In genomic region chr19:39434123-39435076, GRCh38 we compare ENCODE assay signal across 9 cellular contexts. TPM values are rescaled to one million over a fixed set of nuclear protein-coding genes. Genes with fewer than 3 reads are reported as not detected.
DNase-seq lines count a peak whose midpoint lies in the region; ATAC-seq, FAIRE-seq and TF ChIP-seq lines count a peak whose summit lies in the region.
"Had no signal": no experiment of that assay in that cellular context is flagged by ENCODE, and none has a peak within 500 bp of the region (broad histone marks: within the 10 kb centered on the region; RNA-seq: fewer than 3 reads in every experiment).

No MANE protein-coding gene starts in this region.

- DNase-seq in heart left ventricle (peak in 1 of 5 donors; percentile 55), left ventricle myocardium superior (no peak), GM12878 (ENCODE audit: low read depth, low spot score) (no peak), lower lobe of right lung (no peak), uterus (no peak), NOMO-1 treated with DMSO at 0.1 percent for 48 hours (lab: John Stamatoyannopoulos, UW; ENCODE audit: unreplicated experiment) (no peak), germinal center (ENCODE audit: low spot score) (no peak)

- FAIRE-seq in GM12878 (lab: Jason Lieb, UNC), result no peak
- FAIRE-seq: colon had no signal

- peak overlapping the region; percentile 81 for H3K4me2 ChIP-seq in GM12878 (ENCODE audit: control insufficient read depth, insufficient read depth)

- no peaks in the 10 kb centered on the region; the same call in 1 of the 2 replicates for H4K20me1 ChIP-seq in GM12878 (ENCODE audit: control insufficient read depth, insufficient read depth)

- SMC1A ChIA-PET in GM12878 (lab: Charles Lee; ENCODE audit: uncharacterized antibody, unreplicated experiment), result interaction anchor here (0.6 to 1.7 kb wide), 10 partner anchors 7 to 1028 kb away, joined by 3 to 9 read pairs (median 4); partner anchors contain the start of genes DYRK1B, EID2B, MED29 and PAF1

- peaks cover 5 to 33% (median 30%) of the 10 kb centered on the region in 9 donors for H3K36me3 ChIP-seq in heart left ventricle
- H3K36me3 ChIP-seq in GM12878 (ENCODE audit: control insufficient read depth in 2 of 2, insufficient read depth in 2 of 2, low read length in 1 of 2), result peaks cover 10 to 15% of the 10 kb centered on the region in 2 experiments
- H3K36me3 ChIP-seq in lower lobe of right lung, result peaks cover 34% of the 10 kb centered on the region
- H3K36me3 ChIP-seq in uterus, result no peaks in the 10 kb centered on the region

- no peak for TF ChIP-seq EP300 in GM12878 (IDR thresholded peaks at IDR 0.05; ENCODE audit: borderline replicate concordance in 1 of 2, control insufficient read depth in 1 of 2, low read depth in 2 of 2, low read length in 2 of 2)

- no peak overlapping the region for H2AFZ ChIP-seq in GM12878 (ENCODE audit: control insufficient read depth, low read depth, low read length)

- CTCF ChIA-PET in GM12878 (lab: Yijun Ruan, JAX), result interaction anchor here (0.6 to 1.7 kb wide), 11 partner anchors 20 to 505 kb away, joined by 3 to 15 read pairs (median 3); partner anchors contain the start of genes EID2B and PLEKHG2

- intact Hi-C loops in heart left ventricle (cut with DNase I), result loop anchor here in 4 of 10 donors (1.0 to 5.0 kb wide), 4 partner anchors 20 to 48 kb away; partner anchors contain the start of genes PLEKHG2 (in 2 of the 4) and TIMM50 (in 1 of the 4)
- intact Hi-C loops in left ventricle myocardium superior (cut with micrococcal nuclease), result no loop called here
- intact Hi-C loops in GM12878 (cut with micrococcal nuclease; ENCODE audit: unreplicated experiment), result no loop called here
- intact Hi-C loops in lower lobe of right lung (cut with DNase I), result no loop called here
- intact Hi-C loops in uterus (cut with DNase I; ENCODE audit: low total_unique reads), result no loop called here

- POLR2A ChIA-PET in GM12878 (lab: Charles Lee), result interaction anchor here (0.7 to 1.8 kb wide), 6 partner anchors 12 to 36 kb away, joined by 3 to 40 read pairs (median 8); partner anchors contain the start of gene SUPT5H

- in situ Hi-C loops in GM12878 (cut with MboI), result no loop called here

- ATAC-seq in heart left ventricle (no peak), left ventricle myocardium superior (no peak), GM12878 (no peak), lower lobe of right lung (no peak), GM21723 (IDR thresholded peaks at IDR 0.05; ENCODE audit: unreplicated experiment) (no peak)

- no peaks in the 10 kb centered on the region for H3K9me3 ChIP-seq in heart left ventricle
- H3K9me3 ChIP-seq in GM12878 (replicated peaks; ENCODE audit: control insufficient read depth, insufficient read depth, low read length), result no peaks in the 10 kb centered on the region
- H3K9me3 ChIP-seq in lower lobe of right lung, result no peaks in the 10 kb centered on the region
- no peaks in the 10 kb centered on the region for H3K9me3 ChIP-seq in uterus

- no peak for TF ChIP-seq CTCF in heart left ventricle (IDR thresholded peaks at IDR 0.05)
- no peak for TF ChIP-seq CTCF in GM12878 (IDR thresholded peaks at IDR 0.05 in 2 of 3, conservative IDR thresholded peaks at IDR 0.05 in 1 of 3; ENCODE audit: control insufficient read depth in 2 of 3, extremely low read depth in 1 of 3, insufficient read depth in 1 of 3, low read depth in 3 of 3, low read length in 3 of 3)
- no peak for TF ChIP-seq CTCF in lower lobe of right lung (IDR thresholded peaks at IDR 0.05)
- TF ChIP-seq CTCF in uterus (IDR thresholded peaks at IDR 0.05), result no peak

- no TSS peak for BruUV-seq in GM12878 (replicated peaks; lab: Mats Ljungman, UMichigan)

- TF ChIP-seq POLR2A in heart left ventricle (IDR thresholded peaks at IDR 0.05) (no peak), GM12878 (IDR thresholded peaks at IDR 0.05; ENCODE audit: low read depth, low read length) (no peak; the same call in none of the 2 replicates), uterus (IDR thresholded peaks at IDR 0.05) (no peak)

- H3K79me2 ChIP-seq in GM12878 (ENCODE audit: control insufficient read depth, insufficient read depth, low read length), result peaks cover 36% of the 10 kb centered on the region

- no peak for TF ChIP-seq RAD21 in GM12878 (IDR thresholded peaks at IDR 0.05; ENCODE audit: insufficient read depth, low read depth, low read length)

- H3K4me1 ChIP-seq in heart left ventricle, result peaks cover 11 to 41% (median 24%) of the 10 kb centered on the region in 12 donors
- H3K4me1 ChIP-seq in GM12878 (ENCODE audit: control insufficient read depth, insufficient read depth, low read length), result peaks cover 36% of the 10 kb centered on the region
- peaks cover 41% of the 10 kb centered on the region for H3K4me1 ChIP-seq in lower lobe of right lung
- H3K4me1 ChIP-seq in uterus, result peaks cover 0 to 17% of the 10 kb centered on the region in 2 donors

- 46 to 56% (median 53%) methylated on average over 10 of the region's 10 CpGs for WGBS in heart left ventricle, 4 donors
- WGBS in GM12878 (ENCODE audit: insufficient coverage, insufficient replicate concordance, low lambda C conversion rate, missing lambda C conversion rate), result 12% methylated on average over 10 of the region's 10 CpGs

- peak overlapping the region; percentile 97 for H3K9ac ChIP-seq in GM12878 (ENCODE audit: control insufficient read depth, insufficient read depth, low read length)

- peak overlapping the region; percentile 60 to 99 (median 90) for H3K4me3 ChIP-seq in heart left ventricle
- H3K4me3 ChIP-seq in GM12878, result peak overlapping the region; percentile 97
- peak overlapping the region; percentile 98 for H3K4me3 ChIP-seq in lower lobe of right lung
- peak overlapping the region; percentile 91 to 93 for H3K4me3 ChIP-seq in uterus

- peaks cover 0 to 5% (median 0%) of the 10 kb centered on the region in 9 donors for H3K27me3 ChIP-seq in heart left ventricle
- no peaks in the 10 kb centered on the region for H3K27me3 ChIP-seq in GM12878 (replicated peaks in 1 of 2; ENCODE audit: control insufficient read depth in 2 of 2, insufficient read depth in 2 of 2, low read length in 1 of 2)
- H3K27me3 ChIP-seq in lower lobe of right lung (ENCODE audit: low read depth), result peaks cover 4% of the 10 kb centered on the region
- no peaks in the 10 kb centered on the region for H3K27me3 ChIP-seq in uterus

- RAD21 ChIA-PET in GM12878 (lab: Charles Lee; ENCODE audit: unreplicated experiment), result interaction anchor here (1.2 to 1.6 kb wide), 4 partner anchors 7 to 43 kb away, joined by 3 to 12 read pairs (median 7); partner anchors contain the start of genes MED29, PAF1, PLEKHG2 and SUPT5H

- H3K27ac ChIP-seq in heart left ventricle, result peak overlapping the region in 6 of 12 donors; percentile 86 to 93 (median 92)
- peak overlapping the region; percentile 91 for H3K27ac ChIP-seq in GM12878 (ENCODE audit: control insufficient read depth, insufficient read depth)
- H3K27ac ChIP-seq in lower lobe of right lung, result peak overlapping the region; percentile 93
- H3K27ac ChIP-seq in uterus, result peak overlapping the region; percentile 86 to 88

RNA-seq across cellular contexts. Expression of gene RPS16, which starts 1.3 kb away (rescaled TPM):
- total RNA-seq in heart left ventricle (1,000 to 10,000 TPM in 7 of 9 donors, 100 to 1,000 TPM in 2; 617 to 1,566 (median 1,374) TPM), left ventricle myocardium superior (1,154 TPM), GM12878 (2014; rRNA removed) (1,897 and 2,276 TPM in 2 replicates), GM12878 (2014; rRNA removed; fragmentation: Illumina TruSeq; extraction: Trizol) (144 and 148 TPM in 2 replicates), GM12878 (2021) (3,603 and 3,713 TPM in 2 replicates), lower lobe of right lung (1,586 TPM), uterus (1,000 to 10,000 TPM in 3 of 4 donors, 10 to 100 TPM in 1; 50.5 to 6,434 (median 2,757) TPM)
- polyA plus RNA-seq in heart left ventricle (1,000 to 10,000 TPM; 1,266 to 2,656 TPM), GM12878 (2011; rRNA removed) (1,202 and 1,881 TPM in 2 replicates), GM12878 (2014; fragmentation: Illumina TruSeq; extraction: Trizol) (1,250 and 2,410 TPM in 2 replicates), GM12878 (2014; fragmentation: Nextera tagmentation; extraction: Ambion mirVana) (1,000 to 10,000 TPM; 3,810 to 4,177 TPM), GM12878 (2014; rRNA removed) (4,404 and 4,810 TPM in 2 replicates), GM12878 (2016; fragmentation: Nextera tagmentation; extraction: Ambion mirVana) (1,000 to 10,000 TPM; 1,821 to 1,829 TPM)
- 10.8 and 16.1 TPM in 2 replicates for total RNA-seq in GM12878 (2013; cell fraction: nucleolus; rRNA removed)
- polyA plus RNA-seq in GM12878 (2011; ENCODE audit: low read depth), result 5,627 TPM
- polyA plus RNA-seq in GM12878 (2011; cell fraction: cytosol; rRNA removed), result 7,530 and 7,949 TPM in 2 replicates
- polyA plus RNA-seq in GM12878 (2011; cell fraction: nucleus; rRNA removed), result 2,024 and 2,282 TPM in 2 replicates
- 5,175 and 6,218 TPM in 2 replicates for polyA plus RNA-seq in GM12878 (2012)
- polyA minus RNA-seq in GM12878 (2011; rRNA and poly(A)+ RNA removed), result 1,788 and 3,301 TPM in 2 replicates
- 1,375 and 1,377 TPM in 2 replicates for polyA minus RNA-seq in GM12878 (2011; cell fraction: cytosol; rRNA and poly(A)+ RNA removed)
- polyA minus RNA-seq in GM12878 (2011; cell fraction: nucleus; rRNA and poly(A)+ RNA removed), result 333 and 402 TPM in 2 replicates

RNA-seq across cellular contexts. Expression of gene SUPT5H, which starts 11.0 kb away (rescaled TPM):
- 100 to 1,000 TPM in 1 of 9 donors, 10 to 100 TPM in 8; 64.2 to 113 (median 81.7) TPM for total RNA-seq in heart left ventricle
- 100 to 1,000 TPM in 1 of 2 donors, 10 to 100 TPM in 1; 63.8 to 112 TPM for polyA plus RNA-seq in heart left ventricle
- total RNA-seq in left ventricle myocardium superior, result 85.8 TPM
- total RNA-seq in GM12878 (2013; cell fraction: nucleolus; rRNA removed), result 120 and 136 TPM in 2 replicates
- total RNA-seq in GM12878 (2014; rRNA removed), result 87.8 and 93.6 TPM in 2 replicates
- total RNA-seq in GM12878 (2014; rRNA removed; fragmentation: Illumina TruSeq; extraction: Trizol), result 48.9 and 51.5 TPM in 2 replicates
- 119 and 138 TPM in 2 replicates for total RNA-seq in GM12878 (2021)
- 145 TPM for polyA plus RNA-seq in GM12878 (2011; ENCODE audit: low read depth)
- 43.2 and 64.5 TPM in 2 replicates for polyA plus RNA-seq in GM12878 (2011; rRNA removed)
- polyA plus RNA-seq in GM12878 (2011; cell fraction: cytosol; rRNA removed), result 78.1 and 85.9 TPM in 2 replicates
- 277 and 358 TPM in 2 replicates for polyA plus RNA-seq in GM12878 (2011; cell fraction: nucleus; rRNA removed)
- polyA plus RNA-seq in GM12878 (2012), result 121 and 139 TPM in 2 replicates
- 58.7 and 88.1 TPM in 2 replicates for polyA plus RNA-seq in GM12878 (2014; fragmentation: Illumina TruSeq; extraction: Trizol)
- 10 to 100 TPM; 27.2 to 75.0 TPM for polyA plus RNA-seq in GM12878 (2014; fragmentation: Nextera tagmentation; extraction: Ambion mirVana)
- 79.1 and 87.0 TPM in 2 replicates for polyA plus RNA-seq in GM12878 (2014; rRNA removed)
- polyA plus RNA-seq in GM12878 (2016; fragmentation: Nextera tagmentation; extraction: Ambion mirVana), result 100 to 1,000 TPM; 188 to 194 TPM
- polyA minus RNA-seq in GM12878 (2011; rRNA and poly(A)+ RNA removed), result 63.9 and 89.8 TPM in 2 replicates
- polyA minus RNA-seq in GM12878 (2011; cell fraction: cytosol; rRNA and poly(A)+ RNA removed), result 38.8 and 43.0 TPM in 2 replicates
- 42.1 and 76.8 TPM in 2 replicates for polyA minus RNA-seq in GM12878 (2011; cell fraction: nucleus; rRNA and poly(A)+ RNA removed)
- 108 TPM for total RNA-seq in lower lobe of right lung
- 100 to 1,000 TPM in 1 of 4 donors, 10 to 100 TPM in 3; 11.8 to 119 (median 40.0) TPM for total RNA-seq in uterus

RNA-seq across cellular contexts. Expression of gene PLEKHG2, which starts 21.9 kb away (rescaled TPM):
- 10 to 100 TPM in 8 of 9 donors, 1 to 10 TPM in 1; 9.2 to 38.5 (median 14.6) TPM for total RNA-seq in heart left ventricle
- 10 to 100 TPM in 1 of 2 donors, 1 to 10 TPM in 1; 8.9 to 11.7 TPM for polyA plus RNA-seq in heart left ventricle
- 11.6 TPM for total RNA-seq in left ventricle myocardium superior
- total RNA-seq in GM12878 (2013; cell fraction: nucleolus; rRNA removed), result 49.8 and 54.8 TPM in 2 replicates
- total RNA-seq in GM12878 (2014; rRNA removed), result 13.4 and 18.1 TPM in 2 replicates
- total RNA-seq in GM12878 (2014; rRNA removed; fragmentation: Illumina TruSeq; extraction: Trizol), result 12.1 and 13.6 TPM in 2 replicates
- total RNA-seq in GM12878 (2021), result 56.6 and 62.5 TPM in 2 replicates
- 10.5 TPM for polyA plus RNA-seq in GM12878 (2011; ENCODE audit: low read depth)
- 6.3 and 10.4 TPM in 2 replicates for polyA plus RNA-seq in GM12878 (2011; rRNA removed)
- polyA plus RNA-seq in GM12878 (2011; cell fraction: cytosol; rRNA removed), result 8.8 and 23.4 TPM in 2 replicates
- 78.6 and 96.3 TPM in 2 replicates for polyA plus RNA-seq in GM12878 (2011; cell fraction: nucleus; rRNA removed)
- 29.4 and 34.1 TPM in 2 replicates for polyA plus RNA-seq in GM12878 (2012)
- polyA plus RNA-seq in GM12878 (2014; fragmentation: Illumina TruSeq; extraction: Trizol), result 17.1 and 114 TPM in 2 replicates
- 1 to 10 TPM; 3.0 to 7.2 TPM for polyA plus RNA-seq in GM12878 (2014; fragmentation: Nextera tagmentation; extraction: Ambion mirVana)
- polyA plus RNA-seq in GM12878 (2014; rRNA removed), result 25.2 and 31.8 TPM in 2 replicates
- polyA plus RNA-seq in GM12878 (2016; fragmentation: Nextera tagmentation; extraction: Ambion mirVana), result 10 to 100 TPM; 17.3 to 18.1 TPM
- polyA minus RNA-seq in GM12878 (2011; rRNA and poly(A)+ RNA removed), result 5.9 and 32.7 TPM in 2 replicates
- polyA minus RNA-seq in GM12878 (2011; cell fraction: cytosol; rRNA and poly(A)+ RNA removed), result 13.9 and 15.4 TPM in 2 replicates
- polyA minus RNA-seq in GM12878 (2011; cell fraction: nucleus; rRNA and poly(A)+ RNA removed), result 20.4 and 29.4 TPM in 2 replicates
- 24.7 TPM for total RNA-seq in lower lobe of right lung
- total RNA-seq in uterus, result 100 to 1,000 TPM in 1 of 4 donors, 10 to 100 TPM in 1, 1 to 10 TPM in 2; 5.1 to 120 (median 21.6) TPM

RNA-seq across cellular contexts. Expression of gene ZFP36, which starts 27.8 kb away (rescaled TPM):
- total RNA-seq in heart left ventricle (100 to 1,000 TPM in 2 of 9 donors, 10 to 100 TPM in 7; 16.1 to 145 (median 51.1) TPM), left ventricle myocardium superior (53.0 TPM), GM12878 (2014; rRNA removed) (10.1 and 11.9 TPM in 2 replicates), GM12878 (2014; rRNA removed; fragmentation: Illumina TruSeq; extraction: Trizol) (10.0 and 10.1 TPM in 2 replicates), GM12878 (2021) (50.1 and 55.0 TPM in 2 replicates), lower lobe of right lung (208 TPM), uterus (100 to 1,000 TPM in 2 of 4 donors, 10 to 100 TPM in 1, 1 to 10 TPM in 1; 5.0 to 276 (median 145) TPM)
- polyA plus RNA-seq in heart left ventricle (10 to 100 TPM; 45.8 to 65.1 TPM), GM12878 (2011; rRNA removed) (2.9 and 5.3 TPM in 2 replicates), GM12878 (2014; fragmentation: Illumina TruSeq; extraction: Trizol) (24.3 and 30.2 TPM in 2 replicates), GM12878 (2014; fragmentation: Nextera tagmentation; extraction: Ambion mirVana) (1 to 10 TPM; 5.3 to 7.8 TPM), GM12878 (2014; rRNA removed) (31.3 and 31.6 TPM in 2 replicates), GM12878 (2016; fragmentation: Nextera tagmentation; extraction: Ambion mirVana) (10 to 100 TPM; 39.7 to 43.7 TPM)
- 55.8 and 57.7 TPM in 2 replicates for total RNA-seq in GM12878 (2013; cell fraction: nucleolus; rRNA removed)
- polyA plus RNA-seq in GM12878 (2011; ENCODE audit: low read depth), result 10.7 TPM
- 8.8 and 14.3 TPM in 2 replicates for polyA plus RNA-seq in GM12878 (2011; cell fraction: cytosol; rRNA removed)
- polyA plus RNA-seq in GM12878 (2011; cell fraction: nucleus; rRNA removed), result 74.9 and 76.1 TPM in 2 replicates
- polyA plus RNA-seq in GM12878 (2012), result 39.8 and 73.1 TPM in 2 replicates
- 3.7 and 10.3 TPM in 2 replicates for polyA minus RNA-seq in GM12878 (2011; rRNA and poly(A)+ RNA removed)
- polyA minus RNA-seq in GM12878 (2011; cell fraction: cytosol; rRNA and poly(A)+ RNA removed), result 30.7 and 36.4 TPM in 2 replicates
- 64.4 and 90.9 TPM in 2 replicates for polyA minus RNA-seq in GM12878 (2011; cell fraction: nucleus; rRNA and poly(A)+ RNA removed)

RNA-seq across cellular contexts. Expression of gene MED29, which starts 43.2 kb away (rescaled TPM):
- 10 to 100 TPM; 26.3 to 53.0 (median 34.1) TPM for total RNA-seq in heart left ventricle
- polyA plus RNA-seq in heart left ventricle, result 10 to 100 TPM; 34.1 to 46.0 TPM
- total RNA-seq in left ventricle myocardium superior, result 22.2 TPM
- total RNA-seq in GM12878 (2013; cell fraction: nucleolus; rRNA removed), result 12.2 and 14.2 TPM in 2 replicates
- 22.6 and 22.7 TPM in 2 replicates for total RNA-seq in GM12878 (2014; rRNA removed)
- total RNA-seq in GM12878 (2014; rRNA removed; fragmentation: Illumina TruSeq; extraction: Trizol), result 12.8 and 14.5 TPM in 2 replicates
- 26.2 and 28.0 TPM in 2 replicates for total RNA-seq in GM12878 (2021)
- 9.9 TPM for polyA plus RNA-seq in GM12878 (2011; ENCODE audit: low read depth)
- polyA plus RNA-seq in GM12878 (2011; rRNA removed), result 13.9 and 19.5 TPM in 2 replicates
- 32.6 and 34.4 TPM in 2 replicates for polyA plus RNA-seq in GM12878 (2011; cell fraction: cytosol; rRNA removed)
- polyA plus RNA-seq in GM12878 (2011; cell fraction: nucleus; rRNA removed), result 14.1 and 18.7 TPM in 2 replicates
- polyA plus RNA-seq in GM12878 (2012), result 15.5 and 16.8 TPM in 2 replicates
- polyA plus RNA-seq in GM12878 (2014; fragmentation: Illumina TruSeq; extraction: Trizol), result 16.7 and 23.0 TPM in 2 replicates
- polyA plus RNA-seq in GM12878 (2014; fragmentation: Nextera tagmentation; extraction: Ambion mirVana), result 1 to 10 TPM; 3.2 to 5.1 TPM
- polyA plus RNA-seq in GM12878 (2014; rRNA removed), result 24.4 and 26.4 TPM in 2 replicates
- polyA plus RNA-seq in GM12878 (2016; fragmentation: Nextera tagmentation; extraction: Ambion mirVana), result 10 to 100 TPM; 31.9 to 36.6 TPM
- polyA minus RNA-seq in GM12878 (2011; rRNA and poly(A)+ RNA removed), result 19.4 and 20.9 TPM in 2 replicates
- polyA minus RNA-seq in GM12878 (2011; cell fraction: cytosol; rRNA and poly(A)+ RNA removed), result 5.5 and 8.7 TPM in 2 replicates
- polyA minus RNA-seq in GM12878 (2011; cell fraction: nucleus; rRNA and poly(A)+ RNA removed), result 18.6 and 27.7 TPM in 2 replicates
- 33.1 TPM for total RNA-seq in lower lobe of right lung
- total RNA-seq in uterus, result 100 to 1,000 TPM in 1 of 4 donors, 10 to 100 TPM in 3; 15.6 to 282 (median 40.8) TPM
